In genomic region chr12:13390381-13390856, GRCh38 we compare ENCODE assay signal across 9 cellular contexts.
DNase-seq lines count a peak whose midpoint lies in the region; ATAC-seq, FAIRE-seq and TF ChIP-seq lines count a peak whose summit lies in the region.
"Had no signal": no experiment of that assay in that cellular context is flagged by ENCODE, and none has a peak within 500 bp of the region (broad histone marks: within the 10 kb centered on the region; RNA-seq: fewer than 3 reads in every experiment).

No MANE protein-coding gene starts in this region.

- H3K27me3 ChIP-seq in endodermal cell (ENCODE audit: control insufficient read depth, insufficient read depth, low read length, poor library complexity, severe bottlenecking): peaks cover 14% of the 10 kb centered on the region

- H3K36me3 ChIP-seq in endodermal cell (ENCODE audit: control insufficient read depth, insufficient read depth, low read length): no peaks in the 10 kb centered on the region

- H3K9ac ChIP-seq in endodermal cell (ENCODE audit: extremely low read depth, low read length, poor library complexity, severe bottlenecking): no peak overlapping the region

- peak; percentile 64 for DNase-seq in H54 (ENCODE audit: insufficient read length, low spot score)
- peak; percentile 15 for DNase-seq in RPMI8226
- DNase-seq in head of caudate nucleus: peak; percentile 66 to 95 (median 84)
- DNase-seq in renal cortical epithelial cell (ENCODE audit: low read depth): peak; percentile 98
- no peak for DNase-seq in activated naive CD4-positive, alpha-beta T cell treated with anti-CD3 and anti-CD28 coated beads for 36 hours
- DNase-seq in endodermal cell: no peak
- DNase-seq: activated naive CD8-positive, alpha-beta T cell treated with anti-CD3 and anti-CD28 coated beads, Interleukin-2, amount 10 ng/mL, durations not matched to agents 7 days and 5 days had no signal

- H3K4me1 ChIP-seq in endodermal cell (ENCODE audit: control insufficient read depth, insufficient read depth, low read length): no peaks in the 10 kb centered on the region

- peaks cover 2% of the 10 kb centered on the region for H3K27me3 Mint-ChIP-seq in activated naive CD4-positive, alpha-beta T cell treated with anti-CD3 and anti-CD28 coated beads for 36 hours (ENCODE audit: low read depth)
- peaks cover 39% of the 10 kb centered on the region for H3K27me3 Mint-ChIP-seq in endodermal cell (ENCODE audit: insufficient read depth)

- H3K9me3 ChIP-seq in endodermal cell (ENCODE audit: control insufficient read depth, low read length): no peaks in the 10 kb centered on the region

- WGBS in endodermal cell (ENCODE audit: insufficient coverage in 1 of 2, insufficient read length in 1 of 2), 2 experiments: 92 to 100% methylated on average over 4 to 9 of the region's 9 CpGs

- no peak overlapping the region for H3K27ac Mint-ChIP-seq in activated naive CD4-positive, alpha-beta T cell treated with anti-CD3 and anti-CD28 coated beads for 36 hours
- H3K27ac Mint-ChIP-seq in endodermal cell: no peak overlapping the region
- H3K27ac Mint-ChIP-seq: activated naive CD8-positive, alpha-beta T cell treated with anti-CD3 and anti-CD28 coated beads, Interleukin-2, amount 10 ng/mL, durations not matched to agents 7 days and 5 days had no signal

- no peaks in the 10 kb centered on the region for H3K4me1 Mint-ChIP-seq in activated naive CD4-positive, alpha-beta T cell treated with anti-CD3 and anti-CD28 coated beads for 36 hours (ENCODE audit: low read depth)
- peaks cover 12% of the 10 kb centered on the region for H3K4me1 Mint-ChIP-seq in endodermal cell
- H3K4me1 Mint-ChIP-seq: activated naive CD8-positive, alpha-beta T cell treated with anti-CD3 and anti-CD28 coated beads, Interleukin-2, amount 10 ng/mL, durations not matched to agents 7 days and 5 days had no signal

- CTCF ChIA-PET in activated naive CD4-positive, alpha-beta T cell treated with anti-CD3 and anti-CD28 coated beads for 36 hours (lab: Charles Lee): no interaction called here

- FAIRE-seq in H54 (lab: Jason Lieb, UNC): peak; percentile 87

- ATAC-seq in GM18873 (IDR thresholded peaks at IDR 0.05; ENCODE audit: low FRiP score, unreplicated experiment) (no peak), GM18909 (IDR thresholded peaks at IDR 0.05; ENCODE audit: poor library complexity, unreplicated experiment) (no peak)

- H3K27ac ChIP-seq in endodermal cell (ENCODE audit: low read depth, low read length): no peak overlapping the region

- no peak overlapping the region for H3K4me3 ChIP-seq in endodermal cell (ENCODE audit: low read length)

- H3K9me3 Mint-ChIP-seq in activated naive CD4-positive, alpha-beta T cell treated with anti-CD3 and anti-CD28 coated beads for 36 hours: no peaks in the 10 kb centered on the region
- H3K9me3 Mint-ChIP-seq in endodermal cell: peaks cover 4% of the 10 kb centered on the region

- intact Hi-C loops in head of caudate nucleus (cut with DNase I): no loop called here
- intact Hi-C loops in activated naive CD4-positive, alpha-beta T cell treated with anti-CD3 and anti-CD28 coated beads for 36 hours (cut with micrococcal nuclease): no loop called here

- no peaks in the 10 kb centered on the region for H3K36me3 Mint-ChIP-seq in activated naive CD4-positive, alpha-beta T cell treated with anti-CD3 and anti-CD28 coated beads for 36 hours (ENCODE audit: low read depth)
- no peaks in the 10 kb centered on the region for H3K36me3 Mint-ChIP-seq in endodermal cell (ENCODE audit: low read depth)
- H3K36me3 Mint-ChIP-seq: activated naive CD8-positive, alpha-beta T cell treated with anti-CD3 and anti-CD28 coated beads, Interleukin-2, amount 10 ng/mL, durations not matched to agents 7 days and 5 days had no signal

- no peak overlapping the region for H3K4me3 Mint-ChIP-seq in activated naive CD4-positive, alpha-beta T cell treated with anti-CD3 and anti-CD28 coated beads for 36 hours
- no peak overlapping the region for H3K4me3 Mint-ChIP-seq in endodermal cell
- H3K4me3 Mint-ChIP-seq: activated naive CD8-positive, alpha-beta T cell treated with anti-CD3 and anti-CD28 coated beads, Interleukin-2, amount 10 ng/mL, durations not matched to agents 7 days and 5 days had no signal

- no peak for TF ChIP-seq POLR2A in H54 (IDR thresholded peaks at IDR 0.05; ENCODE audit: low read depth, low read length)

- TF ChIP-seq CTCF in endodermal cell (conservative IDR thresholded peaks at IDR 0.05): no peak

Comparison
In these comparisons a context has a peak if more than half of its experiments do, and no peak if none do; other contexts are left out.
1. DNase-seq: peak in H54 (single experiment), RPMI8226 (single experiment), head of caudate nucleus (42 of 42) and renal cortical epithelial cell (single experiment); none in activated naive CD4-positive, alpha-beta T cell treated with anti-CD3 and anti-CD28 coated beads for 36 hours (single experiment) and endodermal cell (single experiment).